ENCODE assay signal across 9 cellular contexts in genomic region chr7:1175967-1176851, GRCh38. TPM values are rescaled to one million over a fixed set of nuclear protein-coding genes. Genes with fewer than 3 reads are reported as not detected.
A peak's percentile ranks its signal among the peaks of the same experiment; 100 is the strongest.
DNase-seq lines count a peak whose midpoint lies in the region; ATAC-seq, FAIRE-seq and TF ChIP-seq lines count a peak whose summit lies in the region.
"Had no signal": no experiment of that assay in that cellular context is flagged by ENCODE, and none has a peak within 500 bp of the region (broad histone marks: within the 10 kb centered on the region; RNA-seq: fewer than 3 reads in every experiment).

No MANE protein-coding gene starts in this region.

- WGBS in HepG2 (ENCODE audit: low lambda C conversion rate) = 38% methylated on average over 22 of the region's 44 CpGs

- H3K9ac ChIP-seq in HepG2 (ENCODE audit: insufficient read depth, low read depth, low read length) = peak overlapping the region; percentile 45

- intact Hi-C loops in HepG2 (cut with micrococcal nuclease; ENCODE audit: unreplicated experiment) = loop anchor here (2.0 to 5.0 kb wide), 3 partner anchors 39 to 89 kb away; partner anchors contain the start of gene GPER1

- ATAC-seq in HepG2 = peak; percentile 83
- ATAC-seq in GM19328 (IDR thresholded peaks at IDR 0.05; ENCODE audit: unreplicated experiment) = no peak

- peak overlapping the region; percentile 57 for H3K27ac ChIP-seq in HepG2 (ENCODE audit: extremely low read length, insufficient read depth, low read length)

- H2AFZ ChIP-seq in HepG2 (ENCODE audit: low read length) = no peak overlapping the region

- peak; percentile 52 for FAIRE-seq in HepG2 (lab: Jason Lieb, UNC)

- no peaks in the 10 kb centered on the region for H3K79me2 ChIP-seq in HepG2 (ENCODE audit: insufficient read depth, low read length)

- H3K4me3 ChIP-seq in HepG2 (replicated peaks in 1 of 3; ENCODE audit: insufficient read depth in 1 of 3, low read depth in 2 of 3, low read length in 3 of 3) = peak overlapping the region; percentile 27 to 65 (median 37); a peak in 5 of 6 replicates

- peaks cover 26% of the 10 kb centered on the region for H3K4me1 ChIP-seq in HepG2 (ENCODE audit: insufficient read depth, low read length)

- no peaks in the 10 kb centered on the region for H4K20me1 ChIP-seq in HepG2 (ENCODE audit: insufficient read depth, low read length)

- POLR2A ChIA-PET in HEK293T (lab: Yijun Ruan, JAX) (interaction anchor here (1.0 to 2.9 kb wide), 4 partner anchors 17 to 40 kb away, joined by 3 to 7 read pairs (median 4); partner anchors contain the start of gene ZFAND2A), HepG2 (lab: Yijun Ruan, JAX) (interaction anchor here (0.7 to 8.4 kb wide), 7 partner anchors 16 to 253 kb away, joined by 3 to 116 read pairs (median 4); partner anchors contain the start of genes GPER1 and ZFAND2A)

- H3K9me3 ChIP-seq in HepG2 (ENCODE audit: low read length) = peaks cover 9% of the 10 kb centered on the region

- no TSS peak for BruUV-seq in HepG2 (replicated peaks; lab: Mats Ljungman, UMichigan)

- in situ Hi-C loops in HepG2 (cut with HindIII; ENCODE audit: extremely low pct_ligation_motif_present, low pct_unique_long_range_greater_than_20kb) = loop anchor here (5.0 kb wide), 1 partner anchor 179 kb away; no protein-coding TSS in a partner anchor

- no peak for TF ChIP-seq EP300 in HepG2 (IDR thresholded peaks at IDR 0.05; ENCODE audit: low read depth in 2 of 2, low read length in 2 of 2)
- TF ChIP-seq EP300 in HepG2 (CRISPR knock-in tag; IDR thresholded peaks at IDR 0.05; ENCODE audit: borderline replicate concordance) = no peak

- no peaks in the 10 kb centered on the region for H3K36me3 ChIP-seq in HepG2 (replicated peaks in 1 of 2; ENCODE audit: control insufficient read depth in 1 of 2, insufficient read depth in 2 of 2, low read length in 2 of 2)

- peaks cover 3 to 9% of the 10 kb centered on the region in 2 experiments; a peak in 2 of 5 replicates for H3K27me3 ChIP-seq in HepG2 (ENCODE audit: control insufficient read depth in 1 of 2, insufficient read depth in 2 of 2, low read length in 2 of 2)

- peak overlapping the region; percentile 93 for H3K4me2 ChIP-seq in HepG2 (ENCODE audit: low read depth, low read length)

- peak; percentile 64 for DNase-seq in DMS 273 treated with DMSO at 0.1 percent for 48 hours (lab: John Stamatoyannopoulos, UW)
- DNase-seq in HEK293T (ENCODE audit: extremely low spot score) = peak; percentile 84
- DNase-seq in NCI-H226 = peak; percentile 67
- DNase-seq in activated CD4-positive, CD25-positive, alpha-beta regulatory T cell treated with anti-CD3 and anti-CD28 coated beads, Interleukin-2, amount 50 U/mL, for 72 hours = peak; percentile 95
- peak; percentile 83 for DNase-seq in cerebellar cortex (ENCODE audit: low spot score)
- DNase-seq in HepG2 (ENCODE audit: low spot score) = peak; percentile 70
- peak; percentile 83 for DNase-seq in stimulated activated CD4-positive, alpha-beta T cell treated with anti-CD3 and anti-CD28 coated beads, Interleukin-4, amount 100 ng/mL, for 1 hour

- TF ChIP-seq RAD21 in HepG2 (CRISPR knock-in tag; IDR thresholded peaks at IDR 0.05) = peak; percentile 83

- TF ChIP-seq CTCF in HepG2 (CRISPR knock-in tag; IDR thresholded peaks at IDR 0.05) = peak; percentile 98

- CTCF ChIA-PET in HEK293T (lab: Yijun Ruan, JAX) (interaction anchor here (0.5 to 2.8 kb wide), 17 partner anchors 10 to 304 kb away, joined by 3 to 21 read pairs (median 3); partner anchors contain the start of gene COX19), HepG2 (lab: Yijun Ruan, JAX; ENCODE audit: low intra/inter-chr PET ratio, low total read pairs) (interaction anchor here (0.6 to 2.4 kb wide), 4 partner anchors 40 to 183 kb away, joined by 3 to 9 read pairs (median 4); no protein-coding TSS in a partner anchor)

- TF ChIP-seq POLR2A in HepG2 (IDR thresholded peaks at IDR 0.05; ENCODE audit: insufficient read depth in 1 of 2, low read depth in 2 of 2, low read length in 2 of 2) = peak in 1 of 2 experiments; percentile 53; a peak in 2 of 4 replicates

TF ChIP-seq in HEK293T, 16 proteins besides CTCF, POLR2A, EP300 and RAD21:
- TF ChIP-seq L3MBTL2 (conservative IDR thresholded peaks at IDR 0.05) (peak; percentile 10; the same call in 1 of the 2 replicates), ARNT (IDR thresholded peaks at IDR 0.05) (no peak)
TF ChIP-seq in HEK293T: peak in this region for 1.

TF ChIP-seq in HepG2, 621 proteins besides CTCF, POLR2A, EP300 and RAD21 (continues in another document):
- TF ChIP-seq ZNF230 (CRISPR knock-in tag; IDR thresholded peaks at IDR 0.05) (no peak), RXRA (CRISPR knock-in tag; IDR thresholded peaks at IDR 0.05) (peak; percentile 89), ZNF282 (IDR thresholded peaks at IDR 0.05; ENCODE audit: partially characterized antibody) (no peak), PHF8 (CRISPR knock-in tag; IDR thresholded peaks at IDR 0.05) (peak; percentile 47; the same call in 1 of the 2 replicates), ZNF83 (CRISPR knock-in tag; IDR thresholded peaks at IDR 0.05; ENCODE audit: borderline replicate concordance) (no peak; the same call in 1 of the 2 replicates), SP1 (IDR thresholded peaks at IDR 0.05) (no peak), SP1 (CRISPR knock-in tag; IDR thresholded peaks at IDR 0.05) (peak; percentile 53; the same call in 1 of the 2 replicates), TCF7L2 (IDR thresholded peaks at IDR 0.05; ENCODE audit: low read depth, low read length) (no peak), MAX (IDR thresholded peaks at IDR 0.05) (peak; percentile 89), ZNF562 (CRISPR knock-in tag; IDR thresholded peaks at IDR 0.05; ENCODE audit: borderline replicate concordance) (no peak), ZNF589 (CRISPR knock-in tag; conservative IDR thresholded peaks at IDR 0.05) (0 out of 2 replicates have a peak, but pooled peaks have one; percentile 32)

RNA-seq across cellular contexts. Expression of gene ZFAND2A, which starts 16.2 kb away (rescaled TPM):
- 140 and 171 TPM in 2 replicates for total RNA-seq in HepG2 (2016; rRNA removed; fragmentation: Illumina TruSeq; extraction: Trizol)
- total RNA-seq in HepG2 (2016; cell fraction: cytosol; rRNA removed; fragmentation: Illumina TruSeq; extraction: Trizol; ENCODE audit: low read depth) = 81.0 and 93.7 TPM in 2 replicates
- 144 and 177 TPM in 2 replicates for total RNA-seq in HepG2 (2016; cell fraction: insoluble cytoplasmic fraction; rRNA removed; fragmentation: Illumina TruSeq; extraction: Trizol)
- 105 and 123 TPM in 2 replicates for total RNA-seq in HepG2 (2016; cell fraction: membrane; rRNA removed; fragmentation: Illumina TruSeq; extraction: Trizol)
- total RNA-seq in HepG2 (2016; cell fraction: nucleus; rRNA removed; fragmentation: Illumina TruSeq; extraction: Trizol) = 76.5 and 85.9 TPM in 2 replicates
- 153 and 155 TPM in 2 replicates for polyA plus RNA-seq in HepG2 (2011; rRNA removed)
- polyA plus RNA-seq in HepG2 (2011; cell fraction: cytosol; rRNA removed) = 116 and 139 TPM in 2 replicates
- polyA plus RNA-seq in HepG2 (2011; cell fraction: nucleus; rRNA removed) = 105 and 133 TPM in 2 replicates
- polyA plus RNA-seq in HepG2 (2012) = 91.5 and 117 TPM in 2 replicates
- 71.0 and 75.6 TPM in 2 replicates for polyA plus RNA-seq in HepG2 (2016; cell fraction: cytosol; fragmentation: Illumina TruSeq; extraction: Trizol; ENCODE audit: low read depth)
- 158 and 167 TPM in 2 replicates for polyA plus RNA-seq in HepG2 (2016; cell fraction: insoluble cytoplasmic fraction; fragmentation: Illumina TruSeq; extraction: Trizol; ENCODE audit: low read depth)
- polyA plus RNA-seq in HepG2 (2016; cell fraction: membrane; fragmentation: Illumina TruSeq; extraction: Trizol; ENCODE audit: low read depth) = 89.5 and 100 TPM in 2 replicates
- 146 and 157 TPM in 2 replicates for polyA plus RNA-seq in HepG2 (2016; cell fraction: nucleus; fragmentation: Illumina TruSeq; extraction: Trizol; ENCODE audit: insufficient read depth, low read depth)
- 24.9 and 155 TPM in 2 replicates for polyA minus RNA-seq in HepG2 (2011; rRNA and poly(A)+ RNA removed; ENCODE audit: low replicate concordance)
- polyA minus RNA-seq in HepG2 (2011; cell fraction: cytosol; rRNA and poly(A)+ RNA removed) = 40.2 and 55.3 TPM in 2 replicates
- 50.2 and 66.8 TPM in 2 replicates for polyA minus RNA-seq in HepG2 (2011; cell fraction: nucleus; rRNA and poly(A)+ RNA removed)

RNA-seq across cellular contexts. Expression of gene UNCX, which starts 56.5 kb away (rescaled TPM):
- not detected in 2 replicates for total RNA-seq in HepG2 (2016; rRNA removed; fragmentation: Illumina TruSeq; extraction: Trizol)
- not detected in 2 replicates for total RNA-seq in HepG2 (2016; cell fraction: cytosol; rRNA removed; fragmentation: Illumina TruSeq; extraction: Trizol; ENCODE audit: low read depth)
- total RNA-seq in HepG2 (2016; cell fraction: insoluble cytoplasmic fraction; rRNA removed; fragmentation: Illumina TruSeq; extraction: Trizol) = not detected in 2 replicates
- total RNA-seq in HepG2 (2016; cell fraction: membrane; rRNA removed; fragmentation: Illumina TruSeq; extraction: Trizol) = not detected in 2 replicates
- total RNA-seq in HepG2 (2016; cell fraction: nucleus; rRNA removed; fragmentation: Illumina TruSeq; extraction: Trizol) = not detected in 2 replicates
- polyA plus RNA-seq in HepG2 (2011; rRNA removed) = not detected in 2 replicates
- not detected in 2 replicates for polyA plus RNA-seq in HepG2 (2011; cell fraction: cytosol; rRNA removed)
- not detected in 2 replicates for polyA plus RNA-seq in HepG2 (2011; cell fraction: nucleus; rRNA removed)
- not detected in 2 replicates for polyA plus RNA-seq in HepG2 (2012)
- polyA plus RNA-seq in HepG2 (2016; cell fraction: cytosol; fragmentation: Illumina TruSeq; extraction: Trizol; ENCODE audit: low read depth) = not detected in 2 replicates
- not detected in 2 replicates for polyA plus RNA-seq in HepG2 (2016; cell fraction: insoluble cytoplasmic fraction; fragmentation: Illumina TruSeq; extraction: Trizol; ENCODE audit: low read depth)
- not detected in 2 replicates for polyA plus RNA-seq in HepG2 (2016; cell fraction: membrane; fragmentation: Illumina TruSeq; extraction: Trizol; ENCODE audit: low read depth)
- not detected in 2 replicates for polyA plus RNA-seq in HepG2 (2016; cell fraction: nucleus; fragmentation: Illumina TruSeq; extraction: Trizol; ENCODE audit: insufficient read depth, low read depth)
- polyA minus RNA-seq in HepG2 (2011; rRNA and poly(A)+ RNA removed; ENCODE audit: low replicate concordance) = not detected in 2 replicates
- not detected in 2 replicates for polyA minus RNA-seq in HepG2 (2011; cell fraction: cytosol; rRNA and poly(A)+ RNA removed)
- polyA minus RNA-seq in HepG2 (2011; cell fraction: nucleus; rRNA and poly(A)+ RNA removed) = not detected in 2 replicates
- total RNA-seq: glomerular endothelial cell had no signal
